10 cellular contexts compared by ENCODE assay signal in the genomic region with DNA sequence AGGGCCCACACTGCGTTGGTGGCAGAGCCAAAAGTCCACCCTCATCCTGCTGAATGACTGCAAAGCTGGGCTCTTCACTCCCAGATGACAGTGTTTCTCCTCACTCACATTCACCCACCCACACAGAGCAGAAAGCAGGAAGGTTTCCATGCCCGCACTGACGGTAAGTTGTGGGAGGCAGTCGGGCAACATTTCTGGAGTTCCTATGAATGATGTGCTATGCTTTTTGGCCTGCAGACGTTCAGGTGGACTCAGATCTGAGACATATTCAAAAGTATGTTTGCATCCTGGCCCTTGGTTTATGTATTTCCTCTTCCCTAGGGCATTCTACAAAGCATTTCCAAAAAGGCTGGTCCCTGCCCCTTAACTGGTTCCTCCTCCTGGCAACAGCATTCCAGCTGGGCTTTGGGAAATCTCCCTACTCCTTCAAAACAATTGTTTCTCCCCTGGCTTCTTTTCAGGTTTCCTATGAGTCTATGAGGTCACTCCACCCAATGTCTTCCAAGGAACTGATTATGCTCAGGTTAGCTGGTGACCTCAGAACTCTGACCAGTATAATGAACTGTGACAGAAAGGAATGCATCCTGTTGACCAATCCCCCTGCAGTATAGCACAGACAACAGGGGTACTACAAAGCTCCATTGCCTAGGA. TPM values are rescaled to one million over a fixed set of nuclear protein-coding genes. Genes with fewer than 3 reads are reported as not detected.
DNase-seq lines count a peak whose midpoint lies in the region; ATAC-seq lines count a peak whose summit lies in the region.
"Had no signal": no experiment of that assay in that cellular context is flagged by ENCODE, and none has a peak within 500 bp of the region (broad histone marks: within the 10 kb centered on the region; RNA-seq: fewer than 3 reads in every experiment).

No MANE protein-coding gene starts in this region.

- DNase-seq in Right ventricle myocardium inferior (ENCODE audit: missing footprints) (no peak), cardiac septum (ENCODE audit: low spot score) (no peak), naive B cell (no peak), mucosa of gallbladder (ENCODE audit: low spot score) (no peak), LoVo (ENCODE audit: low spot score) (no peak)
- DNase-seq in activated T-helper 2 cell treated with anti-CD3 and anti-CD28 coated beads, Interferon-gamma antibody, Interleukin-2, Interleukin-4, amounts not matched to agents 10 μg/mL and 5 μg/mL and 100 μg/mL, durations not matched to agents 14 hours and 24 hours and 36 hours (ENCODE audit: low spot score) = no peak
- DNase-seq: BE2C, NCI-H345 had no signal

- H3K36me3 Mint-ChIP-seq in naive B cell = no peaks in the 10 kb centered on the region
- H3K36me3 Mint-ChIP-seq in activated T-helper 2 cell treated with anti-CD3 and anti-CD28 coated beads, Interferon-gamma antibody, Interleukin-2, Interleukin-4, amounts not matched to agents 10 μg/mL and 5 μg/mL and 100 μg/mL, durations not matched to agents 14 hours and 24 hours and 36 hours (ENCODE audit: low read depth) = no peaks in the 10 kb centered on the region

- H3K4me3 Mint-ChIP-seq in naive B cell = peak overlapping the region in 1 of 8 donors; percentile 38
- H3K4me3 Mint-ChIP-seq in activated T-helper 2 cell treated with anti-CD3 and anti-CD28 coated beads, Interferon-gamma antibody, Interleukin-2, Interleukin-4, amounts not matched to agents 10 μg/mL and 5 μg/mL and 100 μg/mL, durations not matched to agents 14 hours and 24 hours and 36 hours (ENCODE audit: low read depth) = no peak overlapping the region

- no peaks in the 10 kb centered on the region for H3K9me3 Mint-ChIP-seq in naive B cell
- no peaks in the 10 kb centered on the region for H3K9me3 Mint-ChIP-seq in activated T-helper 2 cell treated with anti-CD3 and anti-CD28 coated beads, Interferon-gamma antibody, Interleukin-2, Interleukin-4, amounts not matched to agents 10 μg/mL and 5 μg/mL and 100 μg/mL, durations not matched to agents 14 hours and 24 hours and 36 hours

- peak; percentile 65 for ATAC-seq in Right ventricle myocardium inferior
- ATAC-seq in esophagus mucosa = peak; percentile 77
- ATAC-seq in naive B cell (ENCODE audit: low read depth in 2 of 2) = no peak
- ATAC-seq in HG03196 (IDR thresholded peaks at IDR 0.05; ENCODE audit: unreplicated experiment) = no peak

- no peaks in the 10 kb centered on the region for H3K27me3 Mint-ChIP-seq in naive B cell
- H3K27me3 Mint-ChIP-seq in activated T-helper 2 cell treated with anti-CD3 and anti-CD28 coated beads, Interferon-gamma antibody, Interleukin-2, Interleukin-4, amounts not matched to agents 10 μg/mL and 5 μg/mL and 100 μg/mL, durations not matched to agents 14 hours and 24 hours and 36 hours (ENCODE audit: low read depth) = no peaks in the 10 kb centered on the region

- intact Hi-C loops in Right ventricle myocardium inferior (cut with DNase I) = no loop called here
- intact Hi-C loops in cardiac septum (cut with DNase I) = loop anchor here (5.0 kb wide), 1 partner anchor 111 kb away; no protein-coding TSS in a partner anchor
- intact Hi-C loops in activated T-helper 2 cell treated with anti-CD3 and anti-CD28 coated beads, Interferon-gamma antibody, Interleukin-2, Interleukin-4, amounts not matched to agents 10 μg/mL and 5 μg/mL and 100 μg/mL, durations not matched to agents 14 hours and 24 hours and 36 hours (cut with micrococcal nuclease) = no loop called here

- H3K27ac Mint-ChIP-seq in naive B cell = peak overlapping the region in 5 of 6 donors; percentile 5 to 78 (median 30)
- H3K27ac Mint-ChIP-seq in activated T-helper 2 cell treated with anti-CD3 and anti-CD28 coated beads, Interferon-gamma antibody, Interleukin-2, Interleukin-4, amounts not matched to agents 10 μg/mL and 5 μg/mL and 100 μg/mL, durations not matched to agents 14 hours and 24 hours and 36 hours = no peak overlapping the region

- H3K4me1 Mint-ChIP-seq in naive B cell = peaks cover 38 to 56% (median 47%) of the 10 kb centered on the region in 3 donors
- H3K4me1 Mint-ChIP-seq in activated T-helper 2 cell treated with anti-CD3 and anti-CD28 coated beads, Interferon-gamma antibody, Interleukin-2, Interleukin-4, amounts not matched to agents 10 μg/mL and 5 μg/mL and 100 μg/mL, durations not matched to agents 14 hours and 24 hours and 36 hours (ENCODE audit: low read depth) = peaks cover 8% of the 10 kb centered on the region

RNA-seq across cellular contexts. Expression of a gene that starts 36.4 kb away (rescaled TPM):
- total RNA-seq in Right ventricle myocardium inferior (64.9 TPM), cardiac septum (41.5 TPM), esophagus mucosa (29.7 TPM), mucosa of gallbladder (182 TPM)
- 10 to 100 TPM; 30.9 to 43.4 (median 37.3) TPM for polyA plus RNA-seq in naive B cell (ENCODE audit: low read depth in 6 of 6)
- total RNA-seq in activated T-helper 2 cell treated with anti-CD3 and anti-CD28 coated beads, Interferon-gamma antibody, Interleukin-2, Interleukin-4, amounts not matched to agents 10 μg/mL and 5 μg/mL and 100 μg/mL, durations not matched to agents 14 hours and 24 hours and 36 hours = 30.8 and 32.5 TPM in 2 replicates

Comparison
In these comparisons a context has a peak if more than half of its experiments do, and no peak if none do; other contexts are left out.
1. ATAC-seq: peak in Right ventricle myocardium inferior (single experiment) and esophagus mucosa (single experiment); none in naive B cell (0 of 2) and HG03196 (single experiment).